10 cellular contexts compared by ENCODE assay signal in the genomic region with DNA sequence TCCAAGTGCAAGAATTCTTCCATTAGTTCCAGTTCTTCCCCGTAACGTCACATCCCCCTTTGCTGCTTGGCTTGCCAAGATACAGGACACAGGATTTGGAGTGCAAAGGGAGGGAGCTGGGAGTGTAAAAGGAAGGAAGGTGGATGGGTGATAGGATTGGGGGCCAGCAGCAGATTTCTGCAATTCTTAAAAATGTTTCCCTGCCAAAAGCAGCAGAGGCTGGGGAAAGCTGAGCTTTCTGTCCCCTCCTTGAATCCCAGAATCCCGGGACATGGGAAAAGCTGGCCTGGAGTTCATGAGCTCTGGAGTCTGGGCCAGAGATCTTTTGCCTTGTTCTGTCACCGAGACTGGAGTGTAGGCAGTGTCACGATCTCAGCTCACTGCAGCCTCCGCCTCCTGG.
DNase-seq lines count a peak whose midpoint lies in the region; ATAC-seq, FAIRE-seq and TF ChIP-seq lines count a peak whose summit lies in the region.
"Had no signal": no experiment of that assay in that cellular context is flagged by ENCODE, and none has a peak within 500 bp of the region (broad histone marks: within the 10 kb centered on the region; RNA-seq: fewer than 3 reads in every experiment).

No MANE protein-coding gene starts in this region.

- no peak overlapping the region for H2BK120ac ChIP-seq in H1 (replicated peaks; ENCODE audit: low read depth, low read length)

- POLR2A ChIA-PET in H1 (lab: Charles Lee; ENCODE audit: partially characterized antibody): interaction anchor here (0.6 to 1.2 kb wide), 3 partner anchors 8 to 640 kb away, joined by 3 to 4 read pairs (median 3); no protein-coding TSS in a partner anchor

- no peak overlapping the region for H4K91ac ChIP-seq in H1 (replicated peaks; ENCODE audit: insufficient read length, low read length)

- H3K23me2 ChIP-seq in H1 (ENCODE audit: low read depth, low read length): peaks cover 17% of the 10 kb centered on the region

- H3K4me3 ChIP-seq in MM.1S (ENCODE audit: low read length) (no peak overlapping the region), H1 (ENCODE audit: extremely low read depth in 1 of 4, insufficient read depth in 2 of 4, low read depth in 3 of 4, low read length in 4 of 4) (peak overlapping the region in 1 of 4 experiments; percentile 63; a peak in 2 of 8 replicates), suprapubic skin (peak overlapping the region; percentile 80)

- H2AK5ac ChIP-seq in H1 (ENCODE audit: low read depth, low read length): no peak overlapping the region

- TF ChIP-seq CTCF in MM.1S (IDR thresholded peaks at IDR 0.05; ENCODE audit: low read length): no peak
- no peak for TF ChIP-seq CTCF in H1 (IDR thresholded peaks at IDR 0.05; ENCODE audit: control extremely low read depth in 1 of 3, insufficient read depth in 1 of 3, low read depth in 1 of 3, low read length in 3 of 3)
- no peak for TF ChIP-seq CTCF in suprapubic skin (IDR thresholded peaks at IDR 0.05)

- no peak overlapping the region for H4K5ac ChIP-seq in H1 (ENCODE audit: insufficient read length, low read depth, low read length)

- TF ChIP-seq EP300 in H1 (IDR thresholded peaks at IDR 0.05; ENCODE audit: borderline replicate concordance in 1 of 2, low read depth in 2 of 2, low read length in 2 of 2) (no peak), suprapubic skin (IDR thresholded peaks at IDR 0.05) (no peak)

- H3K27me3 ChIP-seq in MM.1S (replicated peaks; ENCODE audit: insufficient read depth, low read length) (no peaks in the 10 kb centered on the region), H1 (replicated peaks in 1 of 4; ENCODE audit: control insufficient read depth in 3 of 4, extremely low read depth in 1 of 4, insufficient read depth in 3 of 4, low read length in 3 of 4) (peaks cover 36 to 72% (median 67%) of the 10 kb centered on the region in 4 experiments), suprapubic skin (peaks cover 2% of the 10 kb centered on the region)

- H3K9me3 ChIP-seq in MM.1S (replicated peaks; ENCODE audit: insufficient read depth, low read length): no peaks in the 10 kb centered on the region
- no peaks in the 10 kb centered on the region for H3K9me3 ChIP-seq in H1 (ENCODE audit: insufficient read depth in 2 of 2, low read depth in 1 of 2, low read length in 1 of 2)
- H3K9me3 ChIP-seq in suprapubic skin: no peaks in the 10 kb centered on the region

- H2BK12ac ChIP-seq in H1 (ENCODE audit: low read depth, low read length): no peak overlapping the region

- H3K4ac ChIP-seq in H1 (replicated peaks; ENCODE audit: insufficient read length, low read depth, low read length): no peak overlapping the region

- no peak overlapping the region for H2BK20ac ChIP-seq in H1 (ENCODE audit: low read length)

- H2BK15ac ChIP-seq in H1 (ENCODE audit: low read length): no peak overlapping the region

- no peaks in the 10 kb centered on the region for H3K9me2 ChIP-seq in MM.1S (replicated peaks; ENCODE audit: insufficient read depth, low read length)

- no peak for ATAC-seq in GM21381 (IDR thresholded peaks at IDR 0.05; ENCODE audit: unreplicated experiment)

- H3K9ac ChIP-seq in MM.1S (ENCODE audit: low read length): peak overlapping the region; percentile 81; the same call in 1 of the 2 replicates
- H3K9ac ChIP-seq in H1 (replicated peaks in 1 of 4; ENCODE audit: extremely low read depth in 1 of 4, low read depth in 3 of 4, low read length in 3 of 4): no peak overlapping the region

- no peak overlapping the region for H2AFZ ChIP-seq in MM.1S (ENCODE audit: low read length)
- H2AFZ ChIP-seq in H1 (ENCODE audit: low read length): no peak overlapping the region

- peaks cover 41% of the 10 kb centered on the region for H3F3A ChIP-seq in MM.1S (ENCODE audit: insufficient read depth, low read length)

- no peak overlapping the region for H3K56ac ChIP-seq in H1 (replicated peaks; ENCODE audit: insufficient read length, low read depth, low read length)

- no peak for TF ChIP-seq RAD21 in H1 (IDR thresholded peaks at IDR 0.05 in 1 of 2, conservative IDR thresholded peaks at IDR 0.05 in 1 of 2; ENCODE audit: low read depth in 2 of 2, low read length in 2 of 2)

- H4K8ac ChIP-seq in H1 (ENCODE audit: extremely low read depth, insufficient read depth, low read length): no peak overlapping the region

- no peak overlapping the region for H2BK5ac ChIP-seq in H1 (ENCODE audit: low read depth, low read length)

- peak overlapping the region; percentile 45; the same call in 1 of the 2 replicates for H3K27ac ChIP-seq in MM.1S (ENCODE audit: low read length)
- no peak overlapping the region for H3K27ac ChIP-seq in H1 (ENCODE audit: low read depth, low read length)
- peak overlapping the region; percentile 83 for H3K27ac ChIP-seq in suprapubic skin
- H3K27ac ChIP-seq: SK-N-MC had no signal

- DNase-seq in MM.1S: no peak
- no peak for DNase-seq in H1 (ENCODE audit: low read depth in 1 of 2, low spot score in 2 of 2)
- DNase-seq in lung microvascular endothelial cell (ENCODE audit: low read depth in 2 of 2): peak; percentile 37 to 39
- no peak for DNase-seq in suprapubic skin (ENCODE audit: low spot score in 2 of 2)
- DNase-seq in NCI-H1048 (lab: John Stamatoyannopoulos, UW): no peak
- no peak for DNase-seq in ecto neural progenitor cell (ENCODE audit: low spot score)
- DNase-seq: activated CD8-positive, alpha-beta memory T cell treated with anti-CD3 and anti-CD28 coated beads, Interleukin-2, amount 50 U/mL, for 48 hours; NCI-H2029 had no signal

- H4K20me1 ChIP-seq in MM.1S (ENCODE audit: insufficient read depth, low read length): no peaks in the 10 kb centered on the region
- H4K20me1 ChIP-seq in H1 (replicated peaks in 1 of 2; ENCODE audit: control insufficient read depth in 1 of 2, insufficient read depth in 2 of 2, low read length in 2 of 2): peaks cover 3 to 23% of the 10 kb centered on the region in 2 experiments

- 44% methylated on average over 6 of the region's 6 CpGs; no CpG with 5 or more reads in 1 of the 2 experiments for WGBS in H1 (ENCODE audit: extremely low coverage in 1 of 2, insufficient coverage in 1 of 2, insufficient read length in 1 of 2, insufficient replicate concordance in 2 of 2, low coverage in 1 of 2, low lambda C conversion rate in 2 of 2, missing lambda C conversion rate in 1 of 2), 2 experiments
- 45% methylated on average over 6 of the region's 6 CpGs for WGBS in suprapubic skin

- H3K79me2 ChIP-seq in MM.1S (ENCODE audit: low read length): peaks cover 19% of the 10 kb centered on the region
- no peaks in the 10 kb centered on the region for H3K79me2 ChIP-seq in H1 (ENCODE audit: control insufficient read depth in 1 of 2, insufficient read depth in 2 of 2, low read length in 2 of 2)

- peak overlapping the region; percentile 72; the same call in 1 of the 2 replicates for H3K4me2 ChIP-seq in MM.1S (ENCODE audit: low read depth, low read length)
- peak overlapping the region; percentile 47 to 99; a peak in 3 of 4 replicates for H3K4me2 ChIP-seq in H1 (ENCODE audit: insufficient read depth in 1 of 2, low read depth in 2 of 2, low read length in 2 of 2)

- no peak for TF ChIP-seq POLR2A in H1 (IDR thresholded peaks at IDR 0.05; ENCODE audit: control extremely low read depth in 1 of 2, low read depth in 2 of 2, low read length in 2 of 2)
- no peak for TF ChIP-seq POLR2A in suprapubic skin (IDR thresholded peaks at IDR 0.05)

- H3K23ac ChIP-seq in H1 (ENCODE audit: insufficient read length): no peak overlapping the region

- CTCF ChIA-PET in H1 (lab: Charles Lee; ENCODE audit: partially characterized antibody): interaction anchor here (0.6 to 5.2 kb wide), 6 partner anchors 17 to 134 kb away, joined by 3 to 25 read pairs (median 4); no protein-coding TSS in a partner anchor

- H3K36me3 ChIP-seq in MM.1S (replicated peaks; ENCODE audit: insufficient read depth, low read length): no peaks in the 10 kb centered on the region
- peaks cover 0 to 3% (median 0%) of the 10 kb centered on the region in 4 experiments; a peak in 1 of 8 replicates for H3K36me3 ChIP-seq in H1 (ENCODE audit: control insufficient read depth in 2 of 4, insufficient read depth in 4 of 4, low read length in 3 of 4)
- no peaks in the 10 kb centered on the region for H3K36me3 ChIP-seq in suprapubic skin

- H3K4me1 ChIP-seq in MM.1S (ENCODE audit: low read length) (peaks cover 75% of the 10 kb centered on the region), H1 (replicated peaks in 1 of 4; ENCODE audit: control insufficient read depth in 3 of 4, insufficient read depth in 4 of 4, low read length in 3 of 4) (peaks cover 18 to 33% (median 19%) of the 10 kb centered on the region in 4 experiments), suprapubic skin (peaks cover 62% of the 10 kb centered on the region)

- H3K14ac ChIP-seq in H1 (ENCODE audit: insufficient read length): no peak overlapping the region

- H3K79me1 ChIP-seq in H1 (ENCODE audit: low read depth, low read length): no peaks in the 10 kb centered on the region; the same call in 1 of the 2 replicates

- no peak for FAIRE-seq in H1 (lab: Jason Lieb, UNC)

- no peak overlapping the region for H3K18ac ChIP-seq in H1 (ENCODE audit: extremely low read depth, low read length)

TF ChIP-seq in H1, 55 proteins besides CTCF, POLR2A, EP300 and RAD21:
- TF ChIP-seq EGR1 (IDR thresholded peaks at IDR 0.05; ENCODE audit: borderline replicate concordance, low read depth, low read length): 0 out of 2 replicates have a peak, but pooled peaks have one; percentile 13
- TF ChIP-seq SP1 (IDR thresholded peaks at IDR 0.05; ENCODE audit: low read depth, low read length): peak; percentile 89
- TF ChIP-seq JUND (IDR thresholded peaks at IDR 0.05; ENCODE audit: low read length): no peak

Comparison
In these comparisons a context has a peak if more than half of its experiments do, and no peak if none do; other contexts are left out.
1. DNase-seq: peak in lung microvascular endothelial cell (2 of 2); none in MM.1S (single experiment), H1 (0 of 2), suprapubic skin (0 of 2), NCI-H1048 (single experiment) and ecto neural progenitor cell (single experiment).